ENCODE assay signal across 21 cellular contexts in the genomic region with DNA sequence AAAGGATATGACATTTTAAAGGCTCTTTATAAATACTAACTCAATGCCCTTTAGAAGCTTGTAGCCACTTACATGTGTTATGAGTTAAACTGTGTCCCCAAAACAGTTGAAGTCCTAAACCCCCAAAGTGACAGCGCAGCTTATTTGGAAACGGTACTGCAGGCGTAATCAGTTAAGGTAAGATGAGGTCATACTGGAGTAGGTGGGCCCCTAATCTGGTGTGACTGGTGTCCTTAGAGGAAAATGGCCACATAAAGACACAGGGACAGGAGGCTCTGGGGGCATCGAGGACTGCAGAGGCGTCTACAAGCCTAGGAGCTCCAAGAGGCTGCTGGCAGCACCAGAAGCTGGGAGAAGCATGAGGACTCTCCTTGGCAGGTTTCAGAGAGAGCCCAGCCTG. TPM values are rescaled to one million over a fixed set of nuclear protein-coding genes. Genes with fewer than 3 reads are reported as not detected.
"Had no signal": no experiment of that assay in that cellular context is flagged by ENCODE, and none has a peak within 500 bp of the region (broad histone marks: within the 10 kb centered on the region; RNA-seq: fewer than 3 reads in every experiment).

No MANE protein-coding gene starts in this region.

- H3K36me3 ChIP-seq: prostate gland had no signal

- H3K4me3 Mint-ChIP-seq: activated CD4-positive, alpha-beta memory T cell treated with anti-CD3 and anti-CD28 coated beads, Interleukin-2, amount 10 ng/mL, durations not matched to agents 7 days and 5 days; central memory CD8-positive, alpha-beta T cell; neural crest cell had no signal

- H3K4me1 ChIP-seq: ascending aorta, testis had no signal

- ATAC-seq: heart right ventricle, left lung, upper lobe of right lung had no signal

- DNase-seq: activated CD4-positive, alpha-beta memory T cell treated with anti-CD3 and anti-CD28 coated beads, Interleukin-2, amount 10 ng/mL, durations not matched to agents 7 days and 5 days; activated CD4-positive, alpha-beta T cell treated with anti-CD3 and anti-CD28 coated beads for 4 hours; activated gamma-delta T cell; esophagus squamous epithelium; heart right ventricle; left lung; mammary epithelial cell; stimulated activated CD4-positive, alpha-beta T cell treated with anti-CD3 and anti-CD28 coated beads, Interleukin-2, amount 100 ng/mL, for 48 hours; stomach; SW 1271; T-helper 2 cell; testis; upper lobe of right lung had no signal

- H3K4me3 ChIP-seq: ascending aorta, coronary artery, esophagus squamous epithelium, heart right ventricle, left lung, prostate gland, right atrium auricular region, skin epidermis, stomach, testis, upper lobe of right lung had no signal

- H3K9me3 Mint-ChIP-seq: activated CD4-positive, alpha-beta memory T cell treated with anti-CD3 and anti-CD28 coated beads, Interleukin-2, amount 10 ng/mL, durations not matched to agents 7 days and 5 days; central memory CD8-positive, alpha-beta T cell; neural crest cell had no signal

- H3K27ac Mint-ChIP-seq: activated CD4-positive, alpha-beta memory T cell treated with anti-CD3 and anti-CD28 coated beads, Interleukin-2, amount 10 ng/mL, durations not matched to agents 7 days and 5 days had no signal

- H3K9me3 ChIP-seq: ascending aorta, esophagus squamous epithelium, heart right ventricle, left lung, prostate gland, right atrium auricular region, stomach, testis, upper lobe of right lung had no signal

- H3K27me3 ChIP-seq: ascending aorta, esophagus squamous epithelium, heart right ventricle, left lung, right atrium auricular region, stomach, testis, upper lobe of right lung had no signal

- H3K27ac ChIP-seq: ascending aorta, coronary artery, esophagus squamous epithelium, heart right ventricle, left lung, prostate gland, right atrium auricular region, skin epidermis, stomach, testis, upper lobe of right lung had no signal

- H3K27me3 Mint-ChIP-seq: activated CD4-positive, alpha-beta memory T cell treated with anti-CD3 and anti-CD28 coated beads, Interleukin-2, amount 10 ng/mL, durations not matched to agents 7 days and 5 days; central memory CD8-positive, alpha-beta T cell had no signal

RNA-seq across cellular contexts. Expression of gene HSBP1L1, which starts 15.4 kb away (rescaled TPM):
- total RNA-seq: myocyte had no signal
